In genomic region chr3:51384145-51384729, GRCh38 we compare ENCODE assay signal across 8 cellular contexts. TPM values are rescaled to one million over a fixed set of nuclear protein-coding genes. Genes with fewer than 3 reads are reported as not detected.
DNase-seq lines count a peak whose midpoint lies in the region; ATAC-seq and TF ChIP-seq lines count a peak whose summit lies in the region.

No MANE protein-coding gene starts in this region.

- 1% methylated on average over 20 to 29 of the region's 29 CpGs for WGBS in endodermal cell (ENCODE audit: insufficient coverage in 1 of 2, insufficient read length in 1 of 2), 2 experiments

- H3K27me3 ChIP-seq in endodermal cell (ENCODE audit: control insufficient read depth, insufficient read depth, low read length, poor library complexity, severe bottlenecking) (no peaks in the 10 kb centered on the region), muscle layer of colon (ENCODE audit: control insufficient read depth in 1 of 2, insufficient read depth in 2 of 2, low read length in 2 of 2) (no peaks in the 10 kb centered on the region)

- H3K9me3 ChIP-seq in endodermal cell (ENCODE audit: control insufficient read depth, low read length) (no peaks in the 10 kb centered on the region), muscle layer of colon (ENCODE audit: low read length) (no peaks in the 10 kb centered on the region)

- peak; percentile 13 for ATAC-seq in HG02571 (IDR thresholded peaks at IDR 0.05; ENCODE audit: unreplicated experiment)

- H3K4me3 ChIP-seq in endodermal cell (ENCODE audit: low read length) (peak overlapping the region; percentile 96), muscle layer of colon (ENCODE audit: low read depth in 1 of 2, low read length in 2 of 2) (peak overlapping the region; percentile 78 to 94)

- peak overlapping the region; percentile 99 for H3K4me3 Mint-ChIP-seq in endodermal cell

- no peaks in the 10 kb centered on the region for H3K27me3 Mint-ChIP-seq in endodermal cell (ENCODE audit: insufficient read depth)

- no peaks in the 10 kb centered on the region for H3K9me3 Mint-ChIP-seq in endodermal cell

- H3K9ac ChIP-seq in endodermal cell (ENCODE audit: extremely low read depth, low read length, poor library complexity, severe bottlenecking) (peak overlapping the region; percentile 91), muscle layer of colon (ENCODE audit: low read length) (peak overlapping the region; percentile 86)

- H3K4me1 ChIP-seq in endodermal cell (ENCODE audit: control insufficient read depth, insufficient read depth, low read length) (peaks cover 13% of the 10 kb centered on the region), muscle layer of colon (ENCODE audit: insufficient read depth, low read length) (peaks cover 20% of the 10 kb centered on the region)

- DNase-seq in SHP77 (lab: John Stamatoyannopoulos, UW): peak; percentile 8 to 30
- DNase-seq in SHP77 treated with DMSO at 0.1 percent for 48 hours (lab: John Stamatoyannopoulos, UW): no peak
- peak; percentile 26 for DNase-seq in RPMI7951 (ENCODE audit: low read depth)
- no peak for DNase-seq in endodermal cell
- DNase-seq in NCI-H2196 (lab: John Stamatoyannopoulos, UW; ENCODE audit: unreplicated experiment): no peak
- DNase-seq in Ammon's horn (ENCODE audit: low spot score): no peak

- no peak for TF ChIP-seq CTCF in endodermal cell (conservative IDR thresholded peaks at IDR 0.05)

- H3K27ac ChIP-seq in endodermal cell (ENCODE audit: low read depth, low read length) (peak overlapping the region; percentile 87), muscle layer of colon (ENCODE audit: low read depth, low read length) (peak overlapping the region; percentile 98)

- peaks cover 32% of the 10 kb centered on the region for H3K36me3 ChIP-seq in endodermal cell (ENCODE audit: control insufficient read depth, insufficient read depth, low read length)
- peaks cover 17% of the 10 kb centered on the region for H3K36me3 ChIP-seq in muscle layer of colon (ENCODE audit: insufficient read depth, low read length)

- H3K27ac Mint-ChIP-seq in endodermal cell: peak overlapping the region; percentile 99

- H3K4me1 Mint-ChIP-seq in endodermal cell: peaks cover 35% of the 10 kb centered on the region

- peaks cover 33% of the 10 kb centered on the region for H3K36me3 Mint-ChIP-seq in endodermal cell (ENCODE audit: low read depth)

RNA-seq across cellular contexts. Expression of gene MANF, which starts 0.9 kb away (rescaled TPM):
- total RNA-seq in RPMI7951 (2014; rRNA removed; shearing (Covaris generic)): 200 and 273 TPM in 2 replicates
- 100 to 1,000 TPM; 153 to 225 TPM for total RNA-seq in endodermal cell
- 176 TPM for polyA plus RNA-seq in endodermal cell (2013, experiment 1 of 2)
- 180 TPM for polyA plus RNA-seq in endodermal cell (2013, experiment 2 of 2)

RNA-seq across cellular contexts. Expression of gene RBM15B, which starts 6.8 kb away (rescaled TPM):
- total RNA-seq in RPMI7951 (2014; rRNA removed; shearing (Covaris generic)): 13.3 and 14.9 TPM in 2 replicates
- total RNA-seq in endodermal cell: 10 to 100 TPM; 49.5 to 58.2 TPM
- 38.9 TPM for polyA plus RNA-seq in endodermal cell (2013, experiment 1 of 2)
- 34.4 TPM for polyA plus RNA-seq in endodermal cell (2013, experiment 2 of 2)

Comparison
In these comparisons a context has a peak if more than half of its experiments do, and no peak if none do; other contexts are left out.
1. DNase-seq: peak in SHP77 (2 of 2) and RPMI7951 (single experiment); none in SHP77 treated with DMSO at 0.1 percent for 48 hours (single experiment), endodermal cell (single experiment), NCI-H2196 (single experiment) and Ammon's horn (single experiment).